ENCODE assay signal across 16 cellular contexts in genomic region chr1:9305216-9305615, GRCh38.
"Had no signal": no experiment of that assay in that cellular context is flagged by ENCODE, and none has a peak within 500 bp of the region (broad histone marks: within the 10 kb centered on the region; RNA-seq: fewer than 3 reads in every experiment).

No MANE protein-coding gene starts in this region.

- H3K4me2 ChIP-seq: smooth muscle cell had no signal

- H3K4me3 ChIP-seq: cardiac muscle cell, heart right ventricle, left lung, right atrium auricular region, smooth muscle cell, upper lobe of right lung had no signal

- FAIRE-seq: colon, endothelial cell of umbilical vein had no signal

- DNase-seq: activated CD4-positive, alpha-beta memory T cell treated with anti-CD3 and anti-CD28 coated beads, Interleukin-2, amount 10 ng/mL, durations not matched to agents 7 days and 5 days; activated naive CD4-positive, alpha-beta T cell; activated T-cell treated with anti-CD3 and anti-CD28 coated beads, Interleukin-2, amount 50 U/mL, for 72 hours; aorta; foreskin melanocyte; heart right ventricle; islet precursor cell; left lung; substantia nigra; T1000; upper lobe of right lung had no signal

- H3K36me3 ChIP-seq: cardiac muscle cell, heart right ventricle, right atrium auricular region, upper lobe of right lung had no signal

- H3K9me3 ChIP-seq: heart right ventricle, left lung, right atrium auricular region, upper lobe of right lung had no signal

- ATAC-seq: activated T-cell treated with anti-CD3 and anti-CD28 coated beads, Interleukin-2, amount 50 U/mL, for 72 hours; heart right ventricle; left lung; upper lobe of right lung had no signal

- H3K27ac ChIP-seq: cardiac muscle cell, heart right ventricle, left lung, right atrium auricular region, upper lobe of right lung had no signal

- H3K27me3 ChIP-seq: cardiac muscle cell, heart right ventricle, left lung, right atrium auricular region, upper lobe of right lung had no signal
